1 cellular context compared by ENCODE assay signal in the genomic region with DNA sequence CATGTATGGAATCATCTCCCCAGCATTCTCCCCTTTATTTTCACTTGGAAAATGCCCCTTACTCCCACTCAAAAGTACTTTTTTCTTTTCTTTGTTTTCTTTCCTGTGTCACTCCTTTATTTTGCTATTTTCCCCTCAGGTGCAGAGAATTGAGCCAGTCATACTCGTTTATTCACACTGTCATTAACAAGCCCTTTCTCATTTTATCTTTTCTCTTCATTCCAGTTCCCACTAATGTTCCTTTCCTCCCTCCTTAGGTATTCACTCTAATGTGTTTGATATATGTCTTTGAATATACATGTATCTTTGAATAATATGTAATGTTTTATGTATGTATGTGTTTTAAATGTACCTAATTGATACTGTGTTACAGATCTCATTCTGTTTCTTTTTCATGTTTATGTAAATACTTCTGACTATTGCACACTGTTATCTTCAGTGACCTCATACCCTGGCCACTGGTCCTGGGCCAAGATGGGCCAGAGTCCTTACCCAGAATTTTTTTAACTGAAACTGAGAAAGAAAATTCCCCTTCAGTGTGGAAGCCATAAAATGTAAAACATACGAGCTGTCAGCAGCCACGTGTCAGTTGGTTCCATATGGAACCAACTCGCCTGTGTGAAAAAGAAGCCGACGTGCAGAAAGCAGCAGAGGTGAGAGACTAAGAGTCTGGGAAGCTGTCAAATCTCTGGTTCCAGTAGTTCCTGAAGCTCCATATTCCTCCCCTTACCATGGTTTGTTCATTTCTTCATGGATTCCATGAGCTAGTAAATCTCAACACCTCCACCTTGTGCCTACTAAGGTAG.
A peak's percentile ranks its signal among the peaks of the same experiment; 100 is the strongest.
TF ChIP-seq lines count a peak whose summit lies in the region.

No MANE protein-coding gene starts in this region.

TF ChIP-seq in IMR-90, 13 proteins besides CTCF, POLR2A, EP300 and RAD21:
- TF ChIP-seq CEBPB (IDR thresholded peaks at IDR 0.05; ENCODE audit: low read depth, low read length): peak; percentile 53; the same call in 1 of the 2 replicates
- peak; percentile 64; the same call in 1 of the 2 replicates for TF ChIP-seq MXI1 (IDR thresholded peaks at IDR 0.05; ENCODE audit: borderline replicate concordance, low read depth, low read length)
- no peak for TF ChIP-seq RFX5 (IDR thresholded peaks at IDR 0.05; ENCODE audit: low read depth, low read length)
- TF ChIP-seq SMC3 (IDR thresholded peaks at IDR 0.05; ENCODE audit: low read depth, low read length): no peak
- no peak for TF ChIP-seq NFE2L2 (IDR thresholded peaks at IDR 0.05; ENCODE audit: low read depth, low read length)
- no peak for TF ChIP-seq BHLHE40 (IDR thresholded peaks at IDR 0.05; ENCODE audit: low read depth, low read length)
- no peak for TF ChIP-seq MAZ (IDR thresholded peaks at IDR 0.05; ENCODE audit: borderline replicate concordance, low read depth, low read length)
- TF ChIP-seq, protein P1, sequence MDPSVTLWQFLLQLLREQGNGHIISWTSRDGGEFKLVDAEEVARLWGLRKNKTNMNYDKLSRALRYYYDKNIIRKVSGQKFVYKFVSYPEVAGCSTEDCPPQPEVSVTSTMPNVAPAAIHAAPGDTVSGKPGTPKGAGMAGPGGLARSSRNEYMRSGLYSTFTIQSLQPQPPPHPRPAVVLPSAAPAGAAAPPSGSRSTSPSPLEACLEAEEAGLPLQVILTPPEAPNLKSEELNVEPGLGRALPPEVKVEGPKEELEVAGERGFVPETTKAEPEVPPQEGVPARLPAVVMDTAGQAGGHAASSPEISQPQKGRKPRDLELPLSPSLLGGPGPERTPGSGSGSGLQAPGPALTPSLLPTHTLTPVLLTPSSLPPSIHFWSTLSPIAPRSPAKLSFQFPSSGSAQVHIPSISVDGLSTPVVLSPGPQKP (IDR thresholded peaks at IDR 0.05; ENCODE audit: borderline replicate concordance, low read depth, low read length): no peak
- TF ChIP-seq MAFK (IDR thresholded peaks at IDR 0.05; ENCODE audit: low read depth, low read length): no peak
- no peak for TF ChIP-seq CHD1 (IDR thresholded peaks at IDR 0.05; ENCODE audit: low read depth, low read length)
- TF ChIP-seq FOS (IDR thresholded peaks at IDR 0.05; ENCODE audit: low read depth, low read length): no peak
